29 cellular contexts compared by ENCODE assay signal in genomic region chr14:62313228-62313627, GRCh38.
"Had no signal": no experiment of that assay in that cellular context is flagged by ENCODE, and none has a peak within 500 bp of the region (broad histone marks: within the 10 kb centered on the region; RNA-seq: fewer than 3 reads in every experiment).

No MANE protein-coding gene starts in this region.

- H3K4me3 ChIP-seq: adrenal gland, body of pancreas, esophagus squamous epithelium, gastroesophageal sphincter, heart right ventricle had no signal

- ATAC-seq: activated CD4-positive, alpha-beta T cell treated with anti-CD3 and anti-CD28 coated beads for 36 hours; activated CD8-positive, alpha-beta memory T cell treated with anti-CD3 and anti-CD28 coated beads, Interleukin-2, amount 10 ng/mL, durations not matched to agents 7 days and 5 days; activated CD8-positive, alpha-beta T cell treated with anti-CD3 and anti-CD28 coated beads, Interleukin-2, amount 10 ng/mL, durations not matched to agents 7 days and 5 days; activated naive CD8-positive, alpha-beta T cell treated with anti-CD3 and anti-CD28 coated beads, Interleukin-2, amount 50 U/mL, for 24 hours; body of pancreas; effector memory CD8-positive, alpha-beta T cell; gastroesophageal sphincter; heart right ventricle had no signal

- H3K27ac ChIP-seq: adrenal gland, body of pancreas, esophagus squamous epithelium, gastroesophageal sphincter, heart right ventricle had no signal

- H3K36me3 ChIP-seq: adrenal gland, esophagus squamous epithelium, gastroesophageal sphincter, heart right ventricle had no signal

- H3K27me3 ChIP-seq: adrenal gland, body of pancreas, esophagus squamous epithelium, gastroesophageal sphincter, heart right ventricle had no signal

- H3K4me1 ChIP-seq: adrenal gland, body of pancreas, esophagus squamous epithelium, gastroesophageal sphincter, heart right ventricle had no signal

- H3K9me3 ChIP-seq: adrenal gland, body of pancreas, esophagus squamous epithelium, gastroesophageal sphincter had no signal

- DNase-seq: activated CD4-positive, alpha-beta memory T cell treated with anti-CD3 and anti-CD28 coated beads for 36 hours; activated CD4-positive, alpha-beta T cell treated with anti-CD3 and anti-CD28 coated beads for 36 hours; activated CD4-positive, alpha-beta T cell treated with anti-CD3 and anti-CD28 coated beads, Interleukin-2, amount 10 ng/mL, durations not matched to agents 24 days and 14 days; activated CD4-positive, CD25-positive, alpha-beta regulatory T cell; activated CD4-positive, CD25-positive, alpha-beta regulatory T cell treated with anti-CD3 and anti-CD28 coated beads, Interleukin-2, amount 50 U/mL, for 72 hours; activated CD8-positive, alpha-beta memory T cell treated with anti-CD3 and anti-CD28 coated beads, Interleukin-2, amount 10 ng/mL, durations not matched to agents 7 days and 5 days; activated CD8-positive, alpha-beta memory T cell treated with anti-CD3 and anti-CD28 coated beads, Interleukin-2, amount 50 U/mL, for 4 hours; activated CD8-positive, alpha-beta T cell treated with anti-CD3 and anti-CD28 coated beads, Interleukin-2, amount 10 ng/mL, durations not matched to agents 7 days and 5 days; activated effector memory CD4-positive, alpha-beta T cell treated with anti-CD3 and anti-CD28 coated beads, Interleukin-2, amount 50 U/mL, for 16 hours; activated naive CD4-positive, alpha-beta T cell treated with anti-CD3 and anti-CD28 coated beads for 36 hours; activated naive CD8-positive, alpha-beta T cell treated with anti-CD3 and anti-CD28 coated beads for 36 hours; activated naive CD8-positive, alpha-beta T cell treated with anti-CD3 and anti-CD28 coated beads, Interleukin-2, amount 50 U/mL, for 24 hours; activated T-cell treated with anti-CD3 and anti-CD28 coated beads, Interleukin-2, amount 50 U/mL, for 1 hour; activated T-cell treated with anti-CD3 and anti-CD28 coated beads, Interleukin-2, amount 50 U/mL, for 48 hours; adrenal gland; amygdala; aorta; body of pancreas; caudate nucleus; cortex of kidney; dermis blood vessel endothelial cell; effector CD4-positive, alpha-beta T cell; effector memory CD8-positive, alpha-beta T cell; erythroblast; esophagus squamous epithelium; foreskin melanocyte; heart right ventricle; T-helper 2 cell had no signal
